ENCODE assay signal across 31 cellular contexts in genomic region chr11:92199991-92200390, GRCh38. TPM values are rescaled to one million over a fixed set of nuclear protein-coding genes. Genes with fewer than 3 reads are reported as not detected.
"Had no signal": no experiment of that assay in that cellular context is flagged by ENCODE, and none has a peak within 500 bp of the region (broad histone marks: within the 10 kb centered on the region; RNA-seq: fewer than 3 reads in every experiment).

No MANE protein-coding gene starts in this region.

- H3K9me3 ChIP-seq: adrenal gland, body of pancreas, breast epithelium had no signal

- H3K27me3 ChIP-seq: adrenal gland, body of pancreas, breast epithelium had no signal

- H3K27ac ChIP-seq: adrenal gland, body of pancreas, breast epithelium, PC-9, RWPE1 had no signal

- ATAC-seq: activated CD4-positive, alpha-beta T cell treated with anti-CD3 and anti-CD28 coated beads for 36 hours; activated CD4-positive, CD25-positive, alpha-beta regulatory T cell treated with anti-CD3 and anti-CD28 coated beads, Interleukin-2, amount 50 U/mL, for 24 hours; activated CD8-positive, alpha-beta T cell treated with anti-CD3 and anti-CD28 coated beads, Interleukin-2, amount 10 ng/mL, durations not matched to agents 7 days and 5 days; activated naive CD4-positive, alpha-beta T cell treated with anti-CD3 and anti-CD28 coated beads, Interleukin-2, amount 50 U/mL, for 72 hours; body of pancreas; Right ventricle myocardium inferior had no signal

- H3K4me3 Mint-ChIP-seq: activated CD4-positive, alpha-beta T cell treated with anti-CD3 and anti-CD28 coated beads for 36 hours; activated CD4-positive, alpha-beta T cell treated with anti-CD3 and anti-CD28 coated beads, Interleukin-2, amount 10 ng/mL, durations not matched to agents 7 days and 5 days; activated CD8-positive, alpha-beta T cell treated with anti-CD3 and anti-CD28 coated beads, Interleukin-2, amount 10 ng/mL, durations not matched to agents 7 days and 5 days; activated naive CD4-positive, alpha-beta T cell treated with anti-CD3 and anti-CD28 coated beads for 36 hours; activated T-cell treated with anti-CD3 and anti-CD28 coated beads, Interleukin-2, amount 50 U/mL, for 24 hours; activated T-helper 1 cell treated with anti-CD3 and anti-CD28 coated beads, Interleukin-12 subunit alpha, Interleukin-12 subunit beta, Interleukin-2, Interleukin-4 antibody, amounts not matched to agents 30 ng/mL and 10 ng/mL and 1 ng/mL, durations not matched to agents 14 hours and 24 hours and 36 hours had no signal

- H3K9me3 Mint-ChIP-seq: activated CD4-positive, alpha-beta T cell treated with anti-CD3 and anti-CD28 coated beads, Interleukin-2, amount 10 ng/mL, durations not matched to agents 7 days and 5 days; activated T-helper 1 cell treated with anti-CD3 and anti-CD28 coated beads, Interleukin-12 subunit alpha, Interleukin-12 subunit beta, Interleukin-2, Interleukin-4 antibody, amounts not matched to agents 30 ng/mL and 10 ng/mL and 1 ng/mL, durations not matched to agents 14 hours and 24 hours and 36 hours had no signal

- H3K27me3 Mint-ChIP-seq: activated CD4-positive, alpha-beta T cell treated with anti-CD3 and anti-CD28 coated beads for 36 hours; activated CD4-positive, alpha-beta T cell treated with anti-CD3 and anti-CD28 coated beads, Interleukin-2, amount 10 ng/mL, durations not matched to agents 7 days and 5 days; activated T-cell treated with anti-CD3 and anti-CD28 coated beads, Interleukin-2, amount 50 U/mL, for 24 hours had no signal

- H3K27ac Mint-ChIP-seq: activated CD4-positive, alpha-beta T cell treated with anti-CD3 and anti-CD28 coated beads for 36 hours; activated CD4-positive, alpha-beta T cell treated with anti-CD3 and anti-CD28 coated beads, Interleukin-2, amount 10 ng/mL, durations not matched to agents 7 days and 5 days; activated CD8-positive, alpha-beta T cell treated with anti-CD3 and anti-CD28 coated beads, Interleukin-2, amount 10 ng/mL, durations not matched to agents 7 days and 5 days; activated naive CD4-positive, alpha-beta T cell treated with anti-CD3 and anti-CD28 coated beads for 36 hours; activated naive CD4-positive, alpha-beta T cell treated with anti-CD3 and anti-CD28 coated beads, Interleukin-2, amount 50 U/mL, for 72 hours; activated T-cell treated with anti-CD3 and anti-CD28 coated beads, Interleukin-2, amount 50 U/mL, for 24 hours; activated T-helper 1 cell treated with anti-CD3 and anti-CD28 coated beads, Interleukin-12 subunit alpha, Interleukin-12 subunit beta, Interleukin-2, Interleukin-4 antibody, amounts not matched to agents 30 ng/mL and 10 ng/mL and 1 ng/mL, durations not matched to agents 14 hours and 24 hours and 36 hours had no signal

- H3K4me1 ChIP-seq: adrenal gland, breast epithelium had no signal

- H3K4me1 Mint-ChIP-seq: activated CD4-positive, alpha-beta T cell treated with anti-CD3 and anti-CD28 coated beads for 36 hours; activated CD4-positive, alpha-beta T cell treated with anti-CD3 and anti-CD28 coated beads, Interleukin-2, amount 10 ng/mL, durations not matched to agents 7 days and 5 days had no signal

- DNase-seq: activated CD4-positive, alpha-beta T cell treated with anti-CD3 and anti-CD28 coated beads for 36 hours; activated CD4-positive, alpha-beta T cell treated with anti-CD3 and anti-CD28 coated beads, Interleukin-2, amount 10 ng/mL, durations not matched to agents 7 days and 5 days; activated CD4-positive, alpha-beta T cell treated with anti-CD3 and anti-CD28 coated beads, Interleukin-2, amount 50 U/mL, for 48 hours; activated CD8-positive, alpha-beta T cell treated with anti-CD3 and anti-CD28 coated beads, Interleukin-2, amount 10 ng/mL, durations not matched to agents 7 days and 5 days; activated gamma-delta T cell treated with Interleukin-2 at 50 U/mL for 16 hours; activated naive CD4-positive, alpha-beta T cell treated with anti-CD3 and anti-CD28 coated beads for 36 hours; activated T-cell treated with anti-CD3 and anti-CD28 coated beads, Interleukin-2, amount 50 U/mL, for 24 hours; adrenal gland; body of pancreas; NCI-H1048; NCI-H1105 treated with DMSO at 0.1 percent for 48 hours; NCI-H1436; NCI-H1694; NCI-H1930; NCI-H2081 treated with DMSO at 0.1 percent for 48 hours; NCI-H345; NCI-H526 treated with DMSO at 0.1 percent for 48 hours; NCI-H774; PC-9; SIG-M5; T1000 had no signal

- H3K36me3 ChIP-seq: adrenal gland, breast epithelium had no signal

- H3K4me3 ChIP-seq: adrenal gland, body of pancreas, breast epithelium, PC-9 had no signal

RNA-seq across cellular contexts. Expression of gene FAT3, which starts 24.6 kb away (rescaled TPM):
- total RNA-seq: activated CD4-positive, alpha-beta T cell treated with anti-CD3 and anti-CD28 coated beads for 36 hours; activated CD4-positive, alpha-beta T cell treated with anti-CD3 and anti-CD28 coated beads, Interleukin-2, amount 10 ng/mL, durations not matched to agents 7 days and 5 days; activated CD8-positive, alpha-beta T cell treated with anti-CD3 and anti-CD28 coated beads, Interleukin-2, amount 10 ng/mL, durations not matched to agents 7 days and 5 days; activated naive CD4-positive, alpha-beta T cell treated with anti-CD3 and anti-CD28 coated beads for 36 hours; activated naive CD4-positive, alpha-beta T cell treated with anti-CD3 and anti-CD28 coated beads, Interleukin-2, amount 50 U/mL, for 72 hours; activated T-helper 1 cell treated with anti-CD3 and anti-CD28 coated beads, Interleukin-12 subunit alpha, Interleukin-12 subunit beta, Interleukin-2, Interleukin-4 antibody, amounts not matched to agents 30 ng/mL and 10 ng/mL and 1 ng/mL, durations not matched to agents 14 hours and 24 hours and 36 hours; NCI-H460; SK-MEL-5; T-helper 1 cell treated with Interleukin-12 subunit alpha and Interleukin-12 subunit beta and Interleukin-4 antibody, amounts not matched to agents 30 ng/mL and 1 ng/mL, for 36 hours; T-helper 2 cell treated with Interferon-gamma antibody and Interleukin-4, amounts not matched to agents 100 ng/mL and 5 ng/mL, for 36 hours had no signal
